21 cellular contexts compared by ENCODE assay signal in the genomic region with DNA sequence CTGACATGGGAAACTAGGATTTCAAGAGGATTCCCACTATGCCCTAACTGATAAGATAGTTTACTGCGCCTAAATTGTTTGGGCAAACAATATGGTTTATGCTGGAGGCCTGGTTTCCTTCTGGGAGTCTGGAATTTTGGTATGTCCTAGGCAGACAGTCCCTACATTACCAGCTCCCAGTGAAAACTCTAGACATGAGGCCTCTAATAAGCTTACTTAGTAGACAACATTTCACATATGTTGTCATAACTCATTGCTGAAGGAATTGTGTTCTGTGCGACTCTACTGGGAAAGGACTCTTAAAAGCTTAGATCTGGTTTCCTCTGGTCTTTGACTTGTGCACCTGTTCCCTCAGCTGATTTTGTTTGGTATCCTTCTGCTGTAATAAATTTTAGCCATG.
"Had no signal": no experiment of that assay in that cellular context is flagged by ENCODE, and none has a peak within 500 bp of the region (broad histone marks: within the 10 kb centered on the region; RNA-seq: fewer than 3 reads in every experiment).

No MANE protein-coding gene starts in this region.

- H3K27me3 Mint-ChIP-seq: activated CD4-positive, alpha-beta T cell treated with anti-CD3 and anti-CD28 coated beads, Interleukin-2, amount 10 ng/mL, durations not matched to agents 7 days and 5 days; activated naive CD8-positive, alpha-beta T cell treated with anti-CD3 and anti-CD28 coated beads for 36 hours; brain; progenitor cell of endocrine pancreas; stimulated activated memory B cell treated with anti-CD40 and anti-IgM and Interleukin-4, amounts not matched to agents 10 μg/mL and 1 μg/mL and 100 μg/mL, for 72 hours; T-cell had no signal

- H3K9me3 ChIP-seq: esophagus squamous epithelium, mucosa of descending colon, thyroid gland, uterus had no signal

- ATAC-seq: mucosa of descending colon; natural killer cell; stimulated activated memory B cell treated with anti-CD40 and anti-IgM and Interleukin-4, amounts not matched to agents 10 μg/mL and 1 μg/mL and 100 μg/mL, for 72 hours; T-cell had no signal

- H3K27ac ChIP-seq: esophagus squamous epithelium, thyroid gland, uterus had no signal

- H3K4me3 ChIP-seq: esophagus squamous epithelium, mucosa of descending colon, thyroid gland, uterus had no signal

- H3K4me1 ChIP-seq: esophagus squamous epithelium, thyroid gland, uterus had no signal

- H3K4me1 Mint-ChIP-seq: natural killer cell, T-cell had no signal

- H3K27me3 ChIP-seq: esophagus squamous epithelium, thyroid gland, uterus had no signal

- DNase-seq: activated CD4-positive, alpha-beta T cell treated with anti-CD3 and anti-CD28 coated beads, Interleukin-2, amount 10 ng/mL, durations not matched to agents 7 days and 5 days; activated CD8-positive, alpha-beta memory T cell treated with anti-CD3 and anti-CD28 coated beads for 24 hours; activated naive CD8-positive, alpha-beta T cell treated with anti-CD3 and anti-CD28 coated beads for 36 hours; amygdala; cortex of kidney; effector CD4-positive, alpha-beta T cell; esophagus squamous epithelium; foreskin fibroblast; head of caudate nucleus; left cardiac atrium; mucosa of descending colon; natural killer cell; nucleus accumbens; stimulated activated CD4-positive, alpha-beta T cell treated with anti-CD3 and anti-CD28 coated beads, Interleukin-2, amount 100 ng/mL, for 48 hours; T-cell; T-helper 9 cell; thyroid gland; uterus had no signal

- H3K36me3 ChIP-seq: thyroid gland, uterus had no signal

- H3K4me3 Mint-ChIP-seq: activated CD4-positive, alpha-beta T cell treated with anti-CD3 and anti-CD28 coated beads, Interleukin-2, amount 10 ng/mL, durations not matched to agents 7 days and 5 days; activated naive CD8-positive, alpha-beta T cell treated with anti-CD3 and anti-CD28 coated beads for 36 hours; natural killer cell; stimulated activated memory B cell treated with anti-CD40 and anti-IgM and Interleukin-4, amounts not matched to agents 10 μg/mL and 1 μg/mL and 100 μg/mL, for 72 hours; T-cell had no signal

- H3K36me3 Mint-ChIP-seq: natural killer cell had no signal

- H3K9me3 Mint-ChIP-seq: activated CD4-positive, alpha-beta T cell treated with anti-CD3 and anti-CD28 coated beads, Interleukin-2, amount 10 ng/mL, durations not matched to agents 7 days and 5 days; activated naive CD8-positive, alpha-beta T cell treated with anti-CD3 and anti-CD28 coated beads for 36 hours; natural killer cell; stimulated activated memory B cell treated with anti-CD40 and anti-IgM and Interleukin-4, amounts not matched to agents 10 μg/mL and 1 μg/mL and 100 μg/mL, for 72 hours; T-cell had no signal

- H3K27ac Mint-ChIP-seq: activated CD4-positive, alpha-beta T cell treated with anti-CD3 and anti-CD28 coated beads, Interleukin-2, amount 10 ng/mL, durations not matched to agents 7 days and 5 days; activated naive CD8-positive, alpha-beta T cell treated with anti-CD3 and anti-CD28 coated beads for 36 hours; natural killer cell; progenitor cell of endocrine pancreas; stimulated activated memory B cell treated with anti-CD40 and anti-IgM and Interleukin-4, amounts not matched to agents 10 μg/mL and 1 μg/mL and 100 μg/mL, for 72 hours; T-cell had no signal
